In the genomic region with DNA sequence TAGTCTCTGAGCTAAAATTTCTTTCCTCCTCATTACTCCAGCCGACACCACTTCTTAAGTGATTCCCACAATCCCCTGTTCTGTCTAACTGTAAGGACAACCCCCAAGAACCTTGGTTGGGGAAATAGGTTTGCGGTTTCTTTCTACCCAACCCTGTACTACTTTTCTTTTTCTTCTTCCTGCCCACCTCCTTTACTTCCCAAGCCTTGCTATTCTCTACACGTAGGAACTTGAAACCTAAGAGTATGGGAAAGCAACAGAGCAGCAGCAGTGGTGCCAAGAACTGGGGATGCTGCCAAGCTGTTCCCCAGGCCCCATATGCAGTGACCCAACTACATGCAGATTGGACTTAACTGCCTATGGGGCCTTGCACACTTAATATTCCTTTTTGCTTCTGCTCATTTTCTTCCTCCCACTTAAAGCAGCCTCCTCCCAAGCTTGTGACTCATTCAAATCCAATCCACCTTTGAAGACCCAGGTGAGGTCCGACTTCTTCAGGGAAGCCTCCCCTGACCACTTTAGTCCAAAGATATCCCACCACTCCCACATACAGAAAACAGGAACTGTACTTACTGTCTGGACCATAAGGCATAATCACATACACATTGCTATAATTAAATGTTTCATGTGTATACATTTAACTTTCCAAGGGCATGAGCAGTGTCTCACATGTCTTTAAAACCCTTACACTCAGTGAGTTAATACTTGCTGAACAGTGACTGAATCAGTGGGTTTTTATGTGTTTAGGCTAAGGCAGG, we compare ENCODE assay signal across 8 cellular contexts. TPM values are rescaled to one million over a fixed set of nuclear protein-coding genes. Genes with fewer than 3 reads are reported as not detected.
DNase-seq lines count a peak whose midpoint lies in the region; ATAC-seq, FAIRE-seq and TF ChIP-seq lines count a peak whose summit lies in the region.

No MANE protein-coding gene starts in this region.

- 41% methylated on average over 4 of the region's 4 CpGs for WGBS in A549 (ENCODE audit: missing lambda C conversion rate)

- H3K27ac ChIP-seq in A549 = peak overlapping the region; percentile 98 to 99
- no peak overlapping the region for H3K27ac ChIP-seq in GM23338 (ENCODE audit: low read depth)
- H3K27ac ChIP-seq in left lung = peak overlapping the region in 1 of 2 donors; percentile 6

- no peaks in the 10 kb centered on the region for H3K36me3 ChIP-seq in GM23338 (ENCODE audit: insufficient read depth)
- no peaks in the 10 kb centered on the region for H3K36me3 ChIP-seq in left lung

- H3F3A ChIP-seq in GM23338 (replicated peaks; ENCODE audit: low read depth) = no peaks in the 10 kb centered on the region

- peak overlapping the region; percentile 94 for H3K4me2 ChIP-seq in A549
- H3K4me2 ChIP-seq in GM23338 = peak overlapping the region; percentile 82

- TF ChIP-seq CTCF in A549 (IDR thresholded peaks at IDR 0.05) (no peak), GM23338 (conservative IDR thresholded peaks at IDR 0.05; ENCODE audit: low read depth in 2 of 2) (no peak), left lung (IDR thresholded peaks at IDR 0.05) (no peak)

- POLR2A ChIA-PET in A549 (lab: Yijun Ruan, JAX) = no interaction called here

- peak overlapping the region; percentile 55; the same call in 1 of the 2 replicates for H3K27ac Mint-ChIP-seq in GM23338
- H3K27ac Mint-ChIP-seq in activated T-helper 2 cell treated with anti-CD3 and anti-CD28 coated beads, Interferon-gamma antibody, Interleukin-2, Interleukin-4, amounts not matched to agents 10 μg/mL and 5 μg/mL and 100 μg/mL, durations not matched to agents 14 hours and 24 hours and 36 hours = peak overlapping the region; percentile 81

- peak; percentile 18 for FAIRE-seq in A549 (lab: Jason Lieb, UNC)

- peaks cover 35% of the 10 kb centered on the region for H3K4me1 Mint-ChIP-seq in GM23338
- H3K4me1 Mint-ChIP-seq in activated T-helper 2 cell treated with anti-CD3 and anti-CD28 coated beads, Interferon-gamma antibody, Interleukin-2, Interleukin-4, amounts not matched to agents 10 μg/mL and 5 μg/mL and 100 μg/mL, durations not matched to agents 14 hours and 24 hours and 36 hours (ENCODE audit: low read depth) = peaks cover 53% of the 10 kb centered on the region

- H3K9me2 ChIP-seq in GM23338 (ENCODE audit: insufficient read depth) = no peaks in the 10 kb centered on the region

- no peak overlapping the region for H2AFZ ChIP-seq in GM23338

- H3K4me3 ChIP-seq in A549 (peak overlapping the region; percentile 91), GM23338 (peak overlapping the region; percentile 67), left lung (peak overlapping the region; percentile 62 to 70)

- TF ChIP-seq EP300 in A549 (IDR thresholded peaks at IDR 0.05) = no peak

- TF ChIP-seq POLR2A in A549 (IDR thresholded peaks at IDR 0.05; ENCODE audit: low read length) = no peak

- CTCF ChIA-PET in A549 (lab: Yijun Ruan, JAX) = interaction anchor here (0.6 to 0.7 kb wide), 3 partner anchors 19 to 498 kb away, joined by 3 read pairs; no protein-coding TSS in a partner anchor

- ATAC-seq in A549 (no peak), GM23338 (no peak), left lung (no peak), HG03039 (IDR thresholded peaks at IDR 0.05; ENCODE audit: unreplicated experiment) (no peak)

- H3K27me3 ChIP-seq in GM23338 (ENCODE audit: insufficient read depth) = no peaks in the 10 kb centered on the region
- no peaks in the 10 kb centered on the region for H3K27me3 ChIP-seq in left lung

- peaks cover 7% of the 10 kb centered on the region; the same call in 2 of the 3 replicates for H3K36me3 Mint-ChIP-seq in GM23338 (ENCODE audit: low read depth)
- H3K36me3 Mint-ChIP-seq in activated T-helper 2 cell treated with anti-CD3 and anti-CD28 coated beads, Interferon-gamma antibody, Interleukin-2, Interleukin-4, amounts not matched to agents 10 μg/mL and 5 μg/mL and 100 μg/mL, durations not matched to agents 14 hours and 24 hours and 36 hours (ENCODE audit: low read depth) = peaks cover 49% of the 10 kb centered on the region

- H4K20me1 ChIP-seq in GM23338 (replicated peaks; ENCODE audit: insufficient read depth) = no peaks in the 10 kb centered on the region; the same call in 1 of the 2 replicates

- peaks cover 62% of the 10 kb centered on the region for H3K79me2 ChIP-seq in GM23338 (replicated peaks; ENCODE audit: insufficient read depth)

- intact Hi-C loops in activated T-helper 2 cell treated with anti-CD3 and anti-CD28 coated beads, Interferon-gamma antibody, Interleukin-2, Interleukin-4, amounts not matched to agents 10 μg/mL and 5 μg/mL and 100 μg/mL, durations not matched to agents 14 hours and 24 hours and 36 hours (cut with micrococcal nuclease) = loop anchor here (5.0 to 10.0 kb wide), 2 partner anchors 353 to 626 kb away; a partner anchor contains a TSS
- intact Hi-C loops in left lung (cut with DNase I) = no loop called here

- no peak for TF ChIP-seq RAD21 in A549 (conservative IDR thresholded peaks at IDR 0.05 in 1 of 2, IDR thresholded peaks at IDR 0.05 in 1 of 2)

- peak overlapping the region; percentile 80 for H3K4me3 Mint-ChIP-seq in GM23338
- peak overlapping the region; percentile 86 for H3K4me3 Mint-ChIP-seq in activated T-helper 2 cell treated with anti-CD3 and anti-CD28 coated beads, Interferon-gamma antibody, Interleukin-2, Interleukin-4, amounts not matched to agents 10 μg/mL and 5 μg/mL and 100 μg/mL, durations not matched to agents 14 hours and 24 hours and 36 hours (ENCODE audit: low read depth)

- DNase-seq in A549 (ENCODE audit: low read depth in 1 of 2, low spot score in 1 of 2) (no peak), GM23338 (ENCODE audit: low spot score) (no peak), left lung (no peak), islet precursor cell (no peak), GF-D8 (lab: John Stamatoyannopoulos, UW) (no peak)
- DNase-seq in activated T-helper 2 cell treated with anti-CD3 and anti-CD28 coated beads, Interferon-gamma antibody, Interleukin-2, Interleukin-4, amounts not matched to agents 10 μg/mL and 5 μg/mL and 100 μg/mL, durations not matched to agents 14 hours and 24 hours and 36 hours (ENCODE audit: low spot score) = no peak
- DNase-seq in activated effector memory CD4-positive, alpha-beta T cell treated with Interleukin-2 at 50 U/mL for 16 hours = no peak

- H3K4me1 ChIP-seq in A549 = peaks cover 48% of the 10 kb centered on the region
- peaks cover 11% of the 10 kb centered on the region for H3K4me1 ChIP-seq in GM23338 (ENCODE audit: insufficient read depth)
- H3K4me1 ChIP-seq in left lung = peaks cover 13 to 21% of the 10 kb centered on the region in 2 donors

- no peaks in the 10 kb centered on the region for H3K27me3 Mint-ChIP-seq in GM23338 (ENCODE audit: insufficient read depth, low read depth, poor library complexity)
- H3K27me3 Mint-ChIP-seq in activated T-helper 2 cell treated with anti-CD3 and anti-CD28 coated beads, Interferon-gamma antibody, Interleukin-2, Interleukin-4, amounts not matched to agents 10 μg/mL and 5 μg/mL and 100 μg/mL, durations not matched to agents 14 hours and 24 hours and 36 hours (ENCODE audit: low read depth) = no peaks in the 10 kb centered on the region

- H3K9me3 ChIP-seq in A549 (no peaks in the 10 kb centered on the region), left lung (no peaks in the 10 kb centered on the region)

- H3K9me3 Mint-ChIP-seq in GM23338 = no peaks in the 10 kb centered on the region
- H3K9me3 Mint-ChIP-seq in activated T-helper 2 cell treated with anti-CD3 and anti-CD28 coated beads, Interferon-gamma antibody, Interleukin-2, Interleukin-4, amounts not matched to agents 10 μg/mL and 5 μg/mL and 100 μg/mL, durations not matched to agents 14 hours and 24 hours and 36 hours = no peaks in the 10 kb centered on the region

TF ChIP-seq in A549, 52 proteins besides CTCF, POLR2A, EP300 and RAD21:
- TF ChIP-seq JUN (IDR thresholded peaks at IDR 0.05) = no peak
- TF ChIP-seq FOSB (CRISPR knock-in tag; IDR thresholded peaks at IDR 0.05) = no peak
- TF ChIP-seq NPAS2 (CRISPR knock-in tag; IDR thresholded peaks at IDR 0.05; ENCODE audit: borderline replicate concordance) = no peak

TF ChIP-seq in GM23338, 12 proteins besides CTCF, POLR2A, EP300 and RAD21 (continues in another document):
- TF ChIP-seq NANOG (IDR thresholded peaks at IDR 0.05; ENCODE audit: borderline replicate concordance) = no peak
- TF ChIP-seq EZH2 (IDR thresholded peaks at IDR 0.05; ENCODE audit: low read depth, unreplicated experiment) = no peak
- TF ChIP-seq ZNF114 (CRISPR knock-in tag; IDR thresholded peaks at IDR 0.05) = no peak
- no peak for TF ChIP-seq CREB1 (CRISPR knock-in tag; IDR thresholded peaks at IDR 0.05; ENCODE audit: low read depth)
- no peak for TF ChIP-seq JUNB (IDR thresholded peaks at IDR 0.05; ENCODE audit: unreplicated experiment)
- TF ChIP-seq, protein P1, sequence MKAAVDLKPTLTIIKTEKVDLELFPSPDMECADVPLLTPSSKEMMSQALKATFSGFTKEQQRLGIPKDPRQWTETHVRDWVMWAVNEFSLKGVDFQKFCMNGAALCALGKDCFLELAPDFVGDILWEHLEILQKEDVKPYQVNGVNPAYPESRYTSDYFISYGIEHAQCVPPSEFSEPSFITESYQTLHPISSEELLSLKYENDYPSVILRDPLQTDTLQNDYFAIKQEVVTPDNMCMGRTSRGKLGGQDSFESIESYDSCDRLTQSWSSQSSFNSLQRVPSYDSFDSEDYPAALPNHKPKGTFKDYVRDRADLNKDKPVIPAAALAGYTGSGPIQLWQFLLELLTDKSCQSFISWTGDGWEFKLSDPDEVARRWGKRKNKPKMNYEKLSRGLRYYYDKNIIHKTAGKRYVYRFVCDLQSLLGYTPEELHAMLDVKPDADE (IDR thresholded peaks at IDR 0.05) = no peak
- TF ChIP-seq ZNF331 (CRISPR knock-in tag; IDR thresholded peaks at IDR 0.05; ENCODE audit: low read depth) = no peak
- TF ChIP-seq POLR2AphosphoS5 (IDR thresholded peaks at IDR 0.05; ENCODE audit: low read depth) = no peak

RNA-seq across cellular contexts. Expression of a gene that starts 1.7 kb away (rescaled TPM):
- polyA plus RNA-seq in A549 (2011; rRNA removed) (7.7 and 9.0 TPM in 2 replicates), A549 (2017; fragmentation: RNase III; extraction: RNeasy Plus Mini Kit Qiagen cat#74134 plus additional on column Dnase treatment) (5.3 to 6.0 TPM (median 5.8 TPM) in 3 replicates), GM23338 (2016; fragmentation: Nextera tagmentation; extraction: Ambion mirVana) (9.1 and 9.3 TPM in 2 replicates)
- polyA plus RNA-seq in A549 (2012; cell fraction: cytosol; rRNA removed) = 8.7 and 12.3 TPM in 2 replicates
- 11.3 and 25.3 TPM in 2 replicates for polyA plus RNA-seq in A549 (2012; cell fraction: nucleus; rRNA removed)
- 17.7 and 21.8 TPM in 2 replicates for polyA minus RNA-seq in A549 (2011; rRNA and poly(A)+ RNA removed)
- total RNA-seq in GM23338 (2014; rRNA removed; shearing (Covaris generic)) = 5.6 and 9.8 TPM in 2 replicates
- 10.0 and 10.6 TPM in 2 replicates for total RNA-seq in activated T-helper 2 cell treated with anti-CD3 and anti-CD28 coated beads, Interferon-gamma antibody, Interleukin-2, Interleukin-4, amounts not matched to agents 10 μg/mL and 5 μg/mL and 100 μg/mL, durations not matched to agents 14 hours and 24 hours and 36 hours
- total RNA-seq in left lung = 10 to 100 TPM in 1 of 2 donors, 1 to 10 TPM in 1; 7.4 to 11.3 TPM
